24 cellular contexts compared by ENCODE assay signal in genomic region chr6:38987503-38987902, GRCh38.
A peak's percentile ranks its signal among the peaks of the same experiment; 100 is the strongest.
DNase-seq lines count a peak whose midpoint lies in the region; ATAC-seq, FAIRE-seq and TF ChIP-seq lines count a peak whose summit lies in the region.
"Had no signal": no experiment of that assay in that cellular context is flagged by ENCODE, and none has a peak within 500 bp of the region (broad histone marks: within the 10 kb centered on the region; RNA-seq: fewer than 3 reads in every experiment).

No MANE protein-coding gene starts in this region.

- no peaks in the 10 kb centered on the region for H3K79me2 ChIP-seq in osteoblast (ENCODE audit: insufficient read depth, low read length)

- H3K4me3 ChIP-seq in bronchial epithelial cell (ENCODE audit: low read depth, low read length) (no peak overlapping the region), osteoblast (ENCODE audit: insufficient read depth, low read length) (no peak overlapping the region)
- H3K4me3 ChIP-seq: GM23248 had no signal

- no peak overlapping the region for H3K27ac ChIP-seq in osteoblast (ENCODE audit: low read depth, low read length)
- H3K27ac ChIP-seq: 22Rv1, GM23248 had no signal

- TF ChIP-seq CTCF in bronchial epithelial cell (IDR thresholded peaks at IDR 0.05; ENCODE audit: insufficient read depth, low read length, severe bottlenecking) (no peak), osteoblast (IDR thresholded peaks at IDR 0.05; ENCODE audit: extremely low read depth, low read depth, low read length) (no peak)

- DNase-seq in MV-4-11 (lab: John Stamatoyannopoulos, UW) (peak; percentile 3), SKM-1 treated with dmso at 0.1 percent for 144 hours (lab: John Stamatoyannopoulos, UW; ENCODE audit: unreplicated experiment) (peak; percentile 59), bronchial epithelial cell (ENCODE audit: low read depth) (no peak), osteoblast (ENCODE audit: insufficient read length, low spot score, missing footprints) (peak; percentile 19), NCI-H2029 treated with DMSO at 0.1 percent for 48 hours (lab: John Stamatoyannopoulos, UW) (no peak), NOMO-1 treated with DMSO at 0.1 percent for 48 hours (lab: John Stamatoyannopoulos, UW; ENCODE audit: unreplicated experiment) (no peak), NCI-H748 treated with DMSO at 0.1 percent for 48 hours (lab: John Stamatoyannopoulos, UW) (no peak)
- DNase-seq: ACHN; C1 segment of cervical spinal cord; Calu3; CD4-positive, alpha-beta memory T cell; COR-L47; DMS53; DMS79 treated with DMSO at 0.1 percent for 48 hours; GF-D8; GM23248; H7; HCEC 1CT had no signal

- no peak overlapping the region for H3K4me2 ChIP-seq in osteoblast (ENCODE audit: insufficient read depth, low read length)

- no peaks in the 10 kb centered on the region for H3K4me1 ChIP-seq in osteoblast (ENCODE audit: insufficient read depth, low read length)

- peak; percentile 52 for FAIRE-seq in bronchial epithelial cell (lab: Jason Lieb, UNC)
- FAIRE-seq: A204.1, GM12891, GM18507, H1 had no signal

- no peak for ATAC-seq in HG02642 (IDR thresholded peaks at IDR 0.05; ENCODE audit: poor library complexity, unreplicated experiment)

- H3K9me3 ChIP-seq in osteoblast (ENCODE audit: low read depth, low read length), result no peaks in the 10 kb centered on the region

- H3K27me3 ChIP-seq in bronchial epithelial cell (ENCODE audit: control insufficient read depth, insufficient read depth, low read length), result peaks cover 4% of the 10 kb centered on the region
- peaks cover 5% of the 10 kb centered on the region for H3K27me3 ChIP-seq in osteoblast (ENCODE audit: insufficient read depth, low read length)

- no peaks in the 10 kb centered on the region for H4K20me1 ChIP-seq in osteoblast (ENCODE audit: insufficient read depth, low read length)

- H3K36me3 ChIP-seq in bronchial epithelial cell (ENCODE audit: control insufficient read depth, insufficient read depth, low read length) (no peaks in the 10 kb centered on the region), osteoblast (ENCODE audit: insufficient read depth, low read length) (no peaks in the 10 kb centered on the region)

- H2AFZ ChIP-seq in osteoblast (ENCODE audit: low read length), result no peak overlapping the region
- H2AFZ ChIP-seq: GM23248 had no signal

Comparison
In these comparisons a context has a peak if more than half of its experiments do, and no peak if none do; other contexts are left out.
1. DNase-seq: peak in MV-4-11 (single experiment), SKM-1 treated with dmso at 0.1 percent for 144 hours (single experiment) and osteoblast (single experiment); none in bronchial epithelial cell (single experiment), NCI-H2029 treated with DMSO at 0.1 percent for 48 hours (single experiment), NOMO-1 treated with DMSO at 0.1 percent for 48 hours (single experiment) and NCI-H748 treated with DMSO at 0.1 percent for 48 hours (single experiment).